In genomic region chr5:107765685-107766063, GRCh38 we compare ENCODE assay signal across 36 cellular contexts.
"Had no signal": no experiment of that assay in that cellular context is flagged by ENCODE, and none has a peak within 500 bp of the region (broad histone marks: within the 10 kb centered on the region; RNA-seq: fewer than 3 reads in every experiment).

No MANE protein-coding gene starts in this region.

- H3K4me3 ChIP-seq: adrenal gland, body of pancreas, breast epithelium, K562, Peyer's patch had no signal

- H3K4me3 Mint-ChIP-seq: activated B cell treated with CpG ODN at 0.5 μM for 24 hours; activated CD4-positive, alpha-beta memory T cell treated with anti-CD3 and anti-CD28 coated beads for 36 hours; activated naive CD4-positive, alpha-beta T cell treated with anti-CD3 and anti-CD28 coated beads, Interleukin-2, amount 10 ng/mL, durations not matched to agents 7 days and 5 days; T-cell had no signal

- FAIRE-seq: astrocyte, K562 had no signal

- DNase-seq: activated B cell treated with CpG ODN at 0.5 μM for 24 hours; activated CD4-positive, alpha-beta memory T cell treated with anti-CD3 and anti-CD28 coated beads for 36 hours; activated CD4-positive, alpha-beta T cell treated with anti-CD3 and anti-CD28 coated beads for 4 hours; activated CD4-positive, alpha-beta T cell treated with anti-CD3 and anti-CD28 coated beads, Interleukin-2, amount 50 U/mL, for 1 hour; activated CD4-positive, CD25-positive, alpha-beta regulatory T cell treated with anti-CD3 and anti-CD28 coated beads, Interleukin-2, amount 50 U/mL, for 72 hours; activated CD8-positive, alpha-beta memory T cell treated with anti-CD3 and anti-CD28 coated beads, Interleukin-2, amount 50 U/mL, for 4 hours; activated effector memory CD4-positive, alpha-beta T cell treated with Interleukin-2 at 50 U/mL for 16 hours; activated naive CD4-positive, alpha-beta T cell treated with anti-CD3 and anti-CD28 coated beads, Interleukin-2, amount 10 ng/mL, durations not matched to agents 7 days and 5 days; activated T-cell treated with anti-CD3 and anti-CD28 coated beads for 4 hours; activated T-cell treated with anti-CD3 and anti-CD28 coated beads, Interleukin-2, amount 50 U/mL, for 48 hours; adrenal gland; body of pancreas; NCI-H1092 treated with DMSO at 0.1 percent for 48 hours; NCI-H1417; NCI-H146; NCI-H187; NCI-H2029 treated with DMSO at 0.1 percent for 48 hours; NCI-H2107; NCI-H2171; NCI-H510A; NCI-H526; NCI-H748 treated with DMSO at 0.1 percent for 48 hours; NK-92 treated with Interleukin-12 subunit alpha and Interleukin-12 subunit beta, amount 100 ng/mL, for 24 hours; PC-3; Peyer's patch; RPMI8226; SIG-M5; T-cell; T-helper 2 cell; T-helper 9 cell had no signal

- H3K9me3 Mint-ChIP-seq: activated B cell treated with CpG ODN at 0.5 μM for 24 hours; activated CD4-positive, alpha-beta memory T cell treated with anti-CD3 and anti-CD28 coated beads for 36 hours; activated naive CD4-positive, alpha-beta T cell treated with anti-CD3 and anti-CD28 coated beads, Interleukin-2, amount 10 ng/mL, durations not matched to agents 7 days and 5 days; T-cell had no signal

- ATAC-seq: body of pancreas, K562, PC-3, Right ventricle myocardium inferior, SK-N-SH treated with all-trans-retinoic acid at 6 μM for 48 hours, T-cell had no signal

- H3K36me3 Mint-ChIP-seq: activated CD4-positive, alpha-beta memory T cell treated with anti-CD3 and anti-CD28 coated beads for 36 hours; activated naive CD4-positive, alpha-beta T cell treated with anti-CD3 and anti-CD28 coated beads, Interleukin-2, amount 10 ng/mL, durations not matched to agents 7 days and 5 days; T-cell had no signal

- H3K4me1 ChIP-seq: adrenal gland, body of pancreas, breast epithelium, Peyer's patch had no signal

- H3K27ac Mint-ChIP-seq: activated B cell treated with CpG ODN at 0.5 μM for 24 hours; activated CD4-positive, alpha-beta memory T cell treated with anti-CD3 and anti-CD28 coated beads for 36 hours; activated naive CD4-positive, alpha-beta T cell treated with anti-CD3 and anti-CD28 coated beads, Interleukin-2, amount 10 ng/mL, durations not matched to agents 7 days and 5 days; T-cell had no signal

- H3K27ac ChIP-seq: adrenal gland, body of pancreas, breast epithelium, Peyer's patch, VCaP had no signal

- H3K27me3 ChIP-seq: adrenal gland, body of pancreas, breast epithelium, Peyer's patch had no signal

- H3K4me1 Mint-ChIP-seq: activated B cell treated with CpG ODN at 0.5 μM for 24 hours; activated naive CD4-positive, alpha-beta T cell treated with anti-CD3 and anti-CD28 coated beads, Interleukin-2, amount 10 ng/mL, durations not matched to agents 7 days and 5 days; T-cell had no signal

- H3K36me3 ChIP-seq: adrenal gland, breast epithelium, Peyer's patch had no signal

- H3K27me3 Mint-ChIP-seq: activated CD4-positive, alpha-beta memory T cell treated with anti-CD3 and anti-CD28 coated beads for 36 hours; T-cell had no signal

- H3K9me3 ChIP-seq: adrenal gland, body of pancreas, breast epithelium, Peyer's patch had no signal
